21 cellular contexts compared by ENCODE assay signal in the genomic region with DNA sequence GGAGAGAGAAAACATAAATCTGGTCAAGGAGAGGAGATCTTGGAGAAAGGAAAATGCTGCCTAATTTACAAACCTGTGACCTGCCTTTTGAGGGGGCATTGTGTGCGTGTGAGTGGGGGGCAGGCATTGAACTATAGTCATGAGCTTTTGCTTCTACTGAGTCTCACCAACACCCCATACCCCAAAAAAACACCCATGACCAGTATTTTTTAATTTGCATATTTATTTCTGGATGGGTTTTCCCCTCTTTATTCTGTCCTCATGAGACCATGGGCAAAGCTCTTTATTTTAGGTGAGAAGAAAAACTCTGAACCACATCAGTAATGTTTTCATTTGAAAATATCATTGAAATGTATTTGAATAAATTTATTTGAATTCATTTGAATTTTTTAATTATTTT. TPM values are rescaled to one million over a fixed set of nuclear protein-coding genes. Genes with fewer than 3 reads are reported as not detected.
DNase-seq lines count a peak whose midpoint lies in the region; ATAC-seq, FAIRE-seq and TF ChIP-seq lines count a peak whose summit lies in the region.
"Had no signal": no experiment of that assay in that cellular context is flagged by ENCODE, and none has a peak within 500 bp of the region (broad histone marks: within the 10 kb centered on the region; RNA-seq: fewer than 3 reads in every experiment).

No MANE protein-coding gene starts in this region.

- no peaks in the 10 kb centered on the region for H3K4me1 ChIP-seq in kidney (ENCODE audit: control insufficient read depth in 1 of 2, insufficient read depth in 1 of 2, low read depth in 1 of 2, low read length in 2 of 2)
- H3K4me1 ChIP-seq: Caco-2, HAP-1 had no signal

- TF ChIP-seq CTCF in activated B cell treated with CpG ODN at 0.5 μM for 24 hours (IDR thresholded peaks at IDR 0.05) (no peak), kidney (IDR thresholded peaks at IDR 0.05; ENCODE audit: borderline replicate concordance, extremely low read depth, insufficient read depth) (no peak)

- no peaks in the 10 kb centered on the region for H3K36me3 ChIP-seq in kidney (ENCODE audit: control insufficient read depth in 1 of 2, insufficient read depth in 2 of 2, low read length in 2 of 2)
- H3K36me3 ChIP-seq: HAP-1 had no signal

- no peaks in the 10 kb centered on the region for H3K27me3 Mint-ChIP-seq in stimulated activated naive CD8-positive, alpha-beta T cell treated with anti-CD3 and anti-CD28 coated beads, Interleukin-15, Interleukin-2, amounts not matched to agents 100 ng/mL and 50 ng/mL, for 24 hours
- H3K27me3 Mint-ChIP-seq in stimulated activated naive CD8-positive, alpha-beta T cell treated with anti-CD3 and anti-CD28 coated beads, Interleukin-15, amount 100 ng/mL, for 72 hours, result no peaks in the 10 kb centered on the region
- H3K27me3 Mint-ChIP-seq in activated B cell treated with CpG ODN at 0.5 μM for 24 hours, result no peaks in the 10 kb centered on the region
- H3K27me3 Mint-ChIP-seq: T-helper 17 cell had no signal

- POLR2A ChIA-PET in activated B cell treated with CpG ODN at 0.5 μM for 24 hours (lab: Charles Lee), result interaction anchor here (0.7 to 2.4 kb wide), 15 partner anchors 11 to 557 kb away, joined by 3 to 20 read pairs (median 6); a partner anchor contains a TSS

- peak overlapping the region; percentile 69 for H3K27ac Mint-ChIP-seq in stimulated activated naive CD8-positive, alpha-beta T cell treated with anti-CD3 and anti-CD28 coated beads, Interleukin-15, Interleukin-2, amounts not matched to agents 100 ng/mL and 50 ng/mL, for 24 hours
- no peak overlapping the region for H3K27ac Mint-ChIP-seq in stimulated activated naive CD8-positive, alpha-beta T cell treated with anti-CD3 and anti-CD28 coated beads, Interleukin-15, amount 100 ng/mL, for 72 hours
- H3K27ac Mint-ChIP-seq in activated B cell treated with CpG ODN at 0.5 μM for 24 hours, result peak overlapping the region; percentile 89
- H3K27ac Mint-ChIP-seq: T-helper 17 cell had no signal

- peaks cover 0 to 3% of the 10 kb centered on the region in 2 donors for H3K9me3 ChIP-seq in kidney (ENCODE audit: control insufficient read depth in 1 of 2, low read length in 2 of 2)
- H3K9me3 ChIP-seq: Caco-2, HAP-1 had no signal

- no peak overlapping the region for H3K27ac ChIP-seq in kidney (ENCODE audit: low read depth in 2 of 2, low read length in 2 of 2)
- H3K27ac ChIP-seq: 22Rv1 had no signal

- peaks cover 21% of the 10 kb centered on the region for H3K4me1 Mint-ChIP-seq in stimulated activated naive CD8-positive, alpha-beta T cell treated with anti-CD3 and anti-CD28 coated beads, Interleukin-15, Interleukin-2, amounts not matched to agents 100 ng/mL and 50 ng/mL, for 24 hours (ENCODE audit: low read depth)
- peaks cover 18% of the 10 kb centered on the region for H3K4me1 Mint-ChIP-seq in stimulated activated naive CD8-positive, alpha-beta T cell treated with anti-CD3 and anti-CD28 coated beads, Interleukin-15, amount 100 ng/mL, for 72 hours
- H3K4me1 Mint-ChIP-seq in activated B cell treated with CpG ODN at 0.5 μM for 24 hours, result peaks cover 63% of the 10 kb centered on the region
- H3K4me1 Mint-ChIP-seq: T-helper 17 cell had no signal

- peaks cover 3% of the 10 kb centered on the region for H3K36me3 Mint-ChIP-seq in stimulated activated naive CD8-positive, alpha-beta T cell treated with anti-CD3 and anti-CD28 coated beads, Interleukin-15, Interleukin-2, amounts not matched to agents 100 ng/mL and 50 ng/mL, for 24 hours (ENCODE audit: low read depth)
- H3K36me3 Mint-ChIP-seq in activated B cell treated with CpG ODN at 0.5 μM for 24 hours (ENCODE audit: low read depth), result peaks cover 77% of the 10 kb centered on the region

- no peak overlapping the region for H3K9ac ChIP-seq in kidney (ENCODE audit: low read length in 2 of 2)

- no peak for FAIRE-seq in kidney (lab: Jason Lieb, UNC)

- ATAC-seq in stimulated activated naive CD8-positive, alpha-beta T cell treated with anti-CD3 and anti-CD28 coated beads, Interleukin-15, amount 100 ng/mL, for 72 hours, result no peak
- ATAC-seq in HG03378 (IDR thresholded peaks at IDR 0.05; ENCODE audit: unreplicated experiment) (peak; percentile 35), activated B cell treated with CpG ODN at 0.5 μM for 24 hours (ENCODE audit: low read depth) (peak; percentile 82)
- ATAC-seq: Panc1, Right ventricle myocardium inferior, SK-N-SH treated with all-trans-retinoic acid at 6 μM for 48 hours, T-helper 17 cell had no signal

- no peak overlapping the region for H3K4me3 Mint-ChIP-seq in stimulated activated naive CD8-positive, alpha-beta T cell treated with anti-CD3 and anti-CD28 coated beads, Interleukin-15, Interleukin-2, amounts not matched to agents 100 ng/mL and 50 ng/mL, for 24 hours
- H3K4me3 Mint-ChIP-seq in stimulated activated naive CD8-positive, alpha-beta T cell treated with anti-CD3 and anti-CD28 coated beads, Interleukin-15, amount 100 ng/mL, for 72 hours, result no peak overlapping the region
- peak overlapping the region; percentile 42 for H3K4me3 Mint-ChIP-seq in activated B cell treated with CpG ODN at 0.5 μM for 24 hours
- H3K4me3 Mint-ChIP-seq: T-helper 17 cell had no signal

- intact Hi-C loops in activated B cell treated with CpG ODN at 0.5 μM for 24 hours (cut with micrococcal nuclease) (loop anchor here (1.0 to 2.0 kb wide), 4 partner anchors 12 to 40 kb away; a partner anchor contains a TSS), kidney (cut with DNase I) (no loop called here)

- H3K4me3 ChIP-seq in kidney (ENCODE audit: low read length in 2 of 2), result no peak overlapping the region
- H3K4me3 ChIP-seq: HAP-1 had no signal

- no peaks in the 10 kb centered on the region for H3K9me3 Mint-ChIP-seq in stimulated activated naive CD8-positive, alpha-beta T cell treated with anti-CD3 and anti-CD28 coated beads, Interleukin-15, Interleukin-2, amounts not matched to agents 100 ng/mL and 50 ng/mL, for 24 hours
- H3K9me3 Mint-ChIP-seq in stimulated activated naive CD8-positive, alpha-beta T cell treated with anti-CD3 and anti-CD28 coated beads, Interleukin-15, amount 100 ng/mL, for 72 hours, result no peaks in the 10 kb centered on the region
- H3K9me3 Mint-ChIP-seq in activated B cell treated with CpG ODN at 0.5 μM for 24 hours, result no peaks in the 10 kb centered on the region

- DNase-seq in stimulated activated naive CD8-positive, alpha-beta T cell treated with anti-CD3 and anti-CD28 coated beads, Interleukin-15, amount 100 ng/mL, for 72 hours, result no peak
- DNase-seq in activated B cell treated with CpG ODN at 0.5 μM for 24 hours (no peak), kidney (no peak), ecto neural progenitor cell (ENCODE audit: low spot score) (no peak), Ammon's horn (ENCODE audit: low spot score) (no peak), HuH-7.5 (ENCODE audit: low spot score) (no peak)
- DNase-seq: Caco-2, DMS53, KG1, NCI-H1105 treated with DMSO at 0.1 percent for 48 hours, NCI-H187, NCI-H446, T-helper 17 cell had no signal

- CTCF ChIA-PET in activated B cell treated with CpG ODN at 0.5 μM for 24 hours (lab: Charles Lee), result interaction anchor here (1.0 to 1.2 kb wide), 2 partner anchors 21 to 298 kb away, joined by 3 to 4 read pairs; a partner anchor contains a TSS

RNA-seq across cellular contexts. Expression of a gene that starts 20.6 kb away (rescaled TPM):
- 71.4 and 88.1 TPM in 2 replicates for total RNA-seq in activated B cell treated with CpG ODN at 0.5 μM for 24 hours
- total RNA-seq in kidney, result 1.2 TPM
- not detected for polyA plus RNA-seq in kidney (ENCODE audit: insufficient read depth, low read depth, low replicate concordance)
- total RNA-seq: Caco-2, MCF 10A, Right ventricle myocardium inferior had no signal

RNA-seq across cellular contexts. Expression of a gene that starts 40.4 kb away (rescaled TPM):
- total RNA-seq in activated B cell treated with CpG ODN at 0.5 μM for 24 hours (73.0 and 76.1 TPM in 2 replicates), kidney (114 TPM)
- 169 TPM for polyA plus RNA-seq in kidney (ENCODE audit: insufficient read depth, low read depth, low replicate concordance)

RNA-seq across cellular contexts. Expression of a gene that starts 40.5 kb away (rescaled TPM):
- total RNA-seq in activated B cell treated with CpG ODN at 0.5 μM for 24 hours (41.2 and 43.8 TPM in 2 replicates), kidney (15.0 TPM)
- 5.2 TPM for polyA plus RNA-seq in kidney (ENCODE audit: insufficient read depth, low read depth, low replicate concordance)
- total RNA-seq: MCF 10A had no signal

RNA-seq across cellular contexts. Expression of a gene that starts 58.9 kb away (rescaled TPM):
- total RNA-seq in activated B cell treated with CpG ODN at 0.5 μM for 24 hours (0.56 and 1.1 TPM in 2 replicates), kidney (6.7 TPM)
- polyA plus RNA-seq in kidney (ENCODE audit: insufficient read depth, low read depth, low replicate concordance), result 10.1 TPM
- total RNA-seq: MCF 10A had no signal

Comparison
In these comparisons a context has a peak if more than half of its experiments do, and no peak if none do; other contexts are left out.
1. H3K27ac Mint-ChIP-seq: peak in stimulated activated naive CD8-positive, alpha-beta T cell treated with anti-CD3 and anti-CD28 coated beads, Interleukin-15, Interleukin-2, amounts not matched to agents 100 ng/mL and 50 ng/mL, for 24 hours (single experiment) and activated B cell treated with CpG ODN at 0.5 μM for 24 hours (single experiment); none in stimulated activated naive CD8-positive, alpha-beta T cell treated with anti-CD3 and anti-CD28 coated beads, Interleukin-15, amount 100 ng/mL, for 72 hours (0 of 2).
2. RNA of a gene that starts 20.6 kb away (total RNA-seq): 71.4 to 88.1 TPM in activated B cell treated with CpG ODN at 0.5 μM for 24 hours; 1.2 TPM in kidney (single experiment); every median in the first group is over 10 times any median in the second.